28 cellular contexts compared by ENCODE assay signal in the genomic region with DNA sequence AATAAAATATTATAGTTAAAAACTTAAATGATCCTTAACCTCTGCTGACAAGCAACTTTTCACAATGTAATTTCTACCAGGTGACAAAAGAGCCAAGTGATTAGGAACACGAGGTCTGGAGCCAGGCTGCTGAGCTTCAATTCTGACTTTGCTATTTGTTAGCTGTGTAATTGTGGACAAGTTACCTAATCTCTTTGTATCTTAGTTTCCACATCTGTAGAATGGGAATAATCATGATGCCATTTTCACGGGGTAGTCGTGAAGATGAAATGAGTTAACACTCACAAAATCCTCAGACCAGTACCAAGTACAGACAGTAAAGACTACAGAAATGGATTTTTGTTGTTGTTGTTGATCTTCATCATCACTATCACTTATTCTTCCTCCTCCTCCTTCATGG.
"Had no signal": no experiment of that assay in that cellular context is flagged by ENCODE, and none has a peak within 500 bp of the region (broad histone marks: within the 10 kb centered on the region; RNA-seq: fewer than 3 reads in every experiment).

No MANE protein-coding gene starts in this region.

- H3K9me3 ChIP-seq: MG63, SJCRH30 had no signal

- FAIRE-seq: RCC 7860 had no signal

- H3K4me2 ChIP-seq: PC-9 had no signal

- DNase-seq: Kasumi-1, MG63, NCI-H1048, NCI-H1092 treated with DMSO at 0.1 percent for 48 hours, NCI-H1105 treated with DMSO at 0.1 percent for 48 hours, NCI-H1436, NCI-H1694, NCI-H187, NCI-H2029 treated with DMSO at 0.1 percent for 48 hours, NCI-H2081 treated with DMSO at 0.1 percent for 48 hours, NCI-H2107, NCI-H2171, NCI-H226, NCI-H446 treated with DMSO at 0.1 percent for 48 hours, NCI-H510A, NCI-H524, NCI-H526, NCI-H774, PC-9, SHP77, SIG-M5, SJCRH30, T-cell had no signal

- H3K27ac ChIP-seq: PC-9, RWPE1, SJCRH30, SK-N-MC had no signal

- H3K27me3 ChIP-seq: MG63, SJCRH30 had no signal

- H2AFZ ChIP-seq: PC-9 had no signal

- H3K36me3 ChIP-seq: MG63 had no signal

- ATAC-seq: Panc1, SK-N-SH treated with all-trans-retinoic acid at 6 μM for 48 hours, T-cell had no signal

- H3K4me3 ChIP-seq: MG63, PC-9, SJCRH30, SK-N-MC had no signal
